In genomic region chr15:73822998-73823397, GRCh38 we compare ENCODE assay signal across 16 cellular contexts. TPM values are rescaled to one million over a fixed set of nuclear protein-coding genes. Genes with fewer than 3 reads are reported as not detected.
DNase-seq lines count a peak whose midpoint lies in the region; ATAC-seq and FAIRE-seq lines count a peak whose summit lies in the region.
"Had no signal": no experiment of that assay in that cellular context is flagged by ENCODE, and none has a peak within 500 bp of the region (broad histone marks: within the 10 kb centered on the region; RNA-seq: fewer than 3 reads in every experiment).

No MANE protein-coding gene starts in this region.

- ATAC-seq in GM21390 (IDR thresholded peaks at IDR 0.05; ENCODE audit: unreplicated experiment): no peak
- ATAC-seq: mucosa of descending colon; stimulated activated naive CD8-positive, alpha-beta T cell treated with anti-CD3 and anti-CD28 coated beads, Interleukin-15, amount 100 ng/mL, for 72 hours had no signal

- DNase-seq in AG20443 (ENCODE audit: low spot score) (peak; percentile 63), KBM-7 (peak; percentile 9), astrocyte of the hippocampus (ENCODE audit: low read depth, low spot score) (peak; percentile 56), iPS-NIHi11 (ENCODE audit: low spot score) (peak; percentile 83), frontal cortex (ENCODE audit: low spot score in 2 of 2) (no peak), GDM1 (lab: John Stamatoyannopoulos, UW) (no peak), NOMO-1 (lab: John Stamatoyannopoulos, UW; ENCODE audit: unreplicated experiment in 2 of 2) (no peak)
- DNase-seq: activated T-cell treated with anti-CD3 and anti-CD28 coated beads for 4 hours; anterior cingulate cortex; MV-4-11; NCI-H446 treated with DMSO at 0.1 percent for 48 hours; SHP77; stimulated activated CD4-positive, alpha-beta T cell treated with anti-CD3 and anti-CD28 coated beads, Interleukin-4, amount 100 ng/mL, for 4 hours; stimulated activated naive CD8-positive, alpha-beta T cell treated with anti-CD3 and anti-CD28 coated beads, Interleukin-15, amount 100 ng/mL, for 72 hours had no signal

- no peak for FAIRE-seq in frontal cortex (lab: Jason Lieb, UNC)

- in situ Hi-C loops in KBM-7 (cut with MboI; ENCODE audit: low pct_unique_long_range_greater_than_20kb, low sequenced_read_pairs): no loop called here

RNA-seq across cellular contexts. Expression of gene TBC1D21, which starts 50.4 kb away (rescaled TPM):
- total RNA-seq in frontal cortex: not detected
- total RNA-seq: mucosa of descending colon had no signal

Comparison
In these comparisons a context has a peak if more than half of its experiments do, and no peak if none do; other contexts are left out.
1. DNase-seq: peak in AG20443 (single experiment), KBM-7 (single experiment), astrocyte of the hippocampus (single experiment) and iPS-NIHi11 (single experiment); none in frontal cortex (0 of 2), GDM1 (single experiment) and NOMO-1 (0 of 2).